ENCODE assay signal across 18 cellular contexts in the genomic region with DNA sequence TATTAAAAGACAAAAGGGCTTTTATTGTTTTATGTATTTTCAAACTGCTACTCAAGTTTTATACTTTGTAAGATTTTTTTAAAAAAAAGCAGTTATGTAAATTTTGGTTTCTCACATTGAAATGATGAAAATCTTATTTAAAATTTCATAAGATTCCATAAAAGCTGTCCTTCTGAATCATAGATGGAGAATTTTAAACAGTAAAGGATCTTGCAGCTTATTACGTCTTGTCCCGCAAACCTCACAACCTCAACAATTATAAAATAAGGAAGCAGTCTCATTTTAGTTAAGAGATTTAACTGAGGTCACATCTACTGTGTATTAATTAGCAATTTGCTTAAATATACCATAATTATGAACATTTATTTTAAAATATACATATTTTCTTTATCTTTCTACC.
"Had no signal": no experiment of that assay in that cellular context is flagged by ENCODE, and none has a peak within 500 bp of the region (broad histone marks: within the 10 kb centered on the region; RNA-seq: fewer than 3 reads in every experiment).

No MANE protein-coding gene starts in this region.

- H3K27ac ChIP-seq: colonic mucosa, gastroesophageal sphincter, left lung, lower lobe of right lung, right atrium auricular region, sigmoid colon, stomach, thoracic aorta, transverse colon had no signal

- H3K4me1 ChIP-seq: colonic mucosa, gastroesophageal sphincter, left lung, lower lobe of right lung, sigmoid colon, stomach, transverse colon had no signal

- H3K4me3 ChIP-seq: colonic mucosa, gastroesophageal sphincter, left lung, lower lobe of right lung, right atrium auricular region, sigmoid colon, stomach, thoracic aorta, transverse colon had no signal

- ATAC-seq: gastroesophageal sphincter, left lung, lower lobe of right lung, natural killer cell had no signal

- H3K27me3 ChIP-seq: colonic mucosa, gastroesophageal sphincter, left lung, right atrium auricular region, sigmoid colon, stomach, transverse colon had no signal

- H3K36me3 ChIP-seq: colonic mucosa, gastroesophageal sphincter, left lung, lower lobe of right lung, right atrium auricular region, sigmoid colon, stomach, thoracic aorta, transverse colon had no signal

- H3K9me3 ChIP-seq: colonic mucosa, gastroesophageal sphincter, left lung, lower lobe of right lung, right atrium auricular region, sigmoid colon, stomach, thoracic aorta, transverse colon had no signal

- FAIRE-seq: keratinocyte, small intestine had no signal

- DNase-seq: colonic mucosa; erythroblast; glutamatergic neuron; immature natural killer cell; left lung; lower lobe of right lung; natural killer cell; sigmoid colon; small intestine; stimulated activated CD4-positive, alpha-beta T cell treated with anti-CD3 and anti-CD28 coated beads, Interleukin-12 subunit alpha, Interleukin-12 subunit beta, amount 100 ng/mL, for 4 hours; stimulated activated naive CD4-positive, alpha-beta T cell; stomach; substantia nigra; transverse colon had no signal
